Comparison of ENCODE assay signal across 8 cellular contexts in genomic region chr17:1907818-1908698, GRCh38.
A peak's percentile ranks its signal among the peaks of the same experiment; 100 is the strongest.
DNase-seq lines count a peak whose midpoint lies in the region; ATAC-seq and TF ChIP-seq lines count a peak whose summit lies in the region.

No MANE protein-coding gene starts in this region.

- H3K23ac ChIP-seq in IMR-90 (ENCODE audit: low read depth, low read length) (no peak overlapping the region), mesendoderm (ENCODE audit: low read length) (peak overlapping the region; percentile 50)

- H3K27me3 ChIP-seq in IMR-90 (ENCODE audit: control insufficient read depth, insufficient read depth, low read length) (peaks cover 64% of the 10 kb centered on the region), mesendoderm (ENCODE audit: insufficient read depth, low read length, poor library complexity) (peaks cover 3% of the 10 kb centered on the region)

- H3K4me2 ChIP-seq in IMR-90 (ENCODE audit: low read depth, low read length) = peak overlapping the region; percentile 53; the same call in 1 of the 2 replicates
- H3K4me2 ChIP-seq in mesendoderm (ENCODE audit: low read length) = peak overlapping the region; percentile 39

- H2BK20ac ChIP-seq in IMR-90 (ENCODE audit: low read depth, low read length) = no peak overlapping the region

- H3K79me2 ChIP-seq in mesendoderm (ENCODE audit: control insufficient read depth, insufficient read depth, low read length) = no peaks in the 10 kb centered on the region

- 7% methylated on average over 22 of the region's 53 CpGs; no CpG with 5 or more reads in 1 of the 2 experiments for WGBS in IMR-90 (ENCODE audit: extremely low coverage in 2 of 2, insufficient read length in 1 of 2), 2 experiments
- WGBS in mesendoderm (ENCODE audit: extremely low coverage, insufficient coverage, low lambda C conversion rate) = no CpG with 5 or more reads among the region's 53 CpGs

- dilution Hi-C loops in IMR-90 (cut with HindIII; ENCODE audit: low sequenced_read_pairs, unreplicated experiment) = no loop called here

- H2AK5ac ChIP-seq in IMR-90 (ENCODE audit: low read depth, low read length) (no peak overlapping the region), mesendoderm (ENCODE audit: low read length) (no peak overlapping the region)

- intact Hi-C loops in IMR-90 (cut with micrococcal nuclease) = loop anchor here (1.0 kb wide), 2 partner anchors 118 to 374 kb away; no protein-coding TSS in a partner anchor

- H2BK120ac ChIP-seq in IMR-90 (ENCODE audit: low read depth, low read length) (no peak overlapping the region), mesendoderm (ENCODE audit: low read depth, low read length) (no peak overlapping the region)

- H2AK9ac ChIP-seq in IMR-90 (replicated peaks; ENCODE audit: low read depth, low read length, poor library complexity) = peak overlapping the region; percentile 68

- H3K27ac ChIP-seq in IMR-90 (ENCODE audit: insufficient read depth, low read length) (no peak overlapping the region), mesendoderm (ENCODE audit: low read depth, low read length) (no peak overlapping the region)

- H4K8ac ChIP-seq in IMR-90 (ENCODE audit: low read depth in 2 of 2, low read length in 2 of 2) (no peak overlapping the region), mesendoderm (ENCODE audit: low read depth, low read length) (no peak overlapping the region)

- no peak for TF ChIP-seq CTCF in IMR-90 (conservative IDR thresholded peaks at IDR 0.05; ENCODE audit: low read depth, low read length)

- no peak overlapping the region for H3K14ac ChIP-seq in IMR-90 (replicated peaks; ENCODE audit: low read depth, low read length)

- no peaks in the 10 kb centered on the region for H3K36me3 Mint-ChIP-seq in central memory CD8-positive, alpha-beta T cell (ENCODE audit: insufficient read depth)

- no peaks in the 10 kb centered on the region for H4K20me1 ChIP-seq in IMR-90 (ENCODE audit: insufficient read depth, low read length)

- H3K4me1 ChIP-seq in IMR-90 (ENCODE audit: control insufficient read depth, insufficient read depth, low read length) (no peaks in the 10 kb centered on the region; the same call in 1 of the 2 replicates), mesendoderm (ENCODE audit: control insufficient read depth, low read depth, low read length) (no peaks in the 10 kb centered on the region)

- no peak overlapping the region for H3K18ac ChIP-seq in IMR-90 (ENCODE audit: low read depth, low read length)
- peak overlapping the region; percentile 2 for H3K18ac ChIP-seq in mesendoderm (ENCODE audit: low read length)

- no peaks in the 10 kb centered on the region for H3K9me3 Mint-ChIP-seq in central memory CD8-positive, alpha-beta T cell

- H4K5ac ChIP-seq in IMR-90 (ENCODE audit: low read depth, low read length) (no peak overlapping the region), mesendoderm (ENCODE audit: low read length) (no peak overlapping the region)

- in situ Hi-C loops in IMR-90 (cut with MboI; ENCODE audit: low sequenced_read_pairs) = loop anchor here (10.0 kb wide), 1 partner anchor 377 kb away; no protein-coding TSS in a partner anchor

- BruUV-seq in IMR-90 (replicated peaks; lab: Mats Ljungman, UMichigan) = no TSS peak

- DNase-seq in AG08395 (ENCODE audit: low spot score) (peak; percentile 40), IMR-90 (peak; percentile 21), mesendoderm (peak; percentile 49), NCI-H2227 (lab: John Stamatoyannopoulos, UW; ENCODE audit: unreplicated experiment) (no peak), NCI-H748 treated with DMSO at 0.1 percent for 48 hours (lab: John Stamatoyannopoulos, UW) (no peak)
- DNase-seq in central memory CD8-positive, alpha-beta T cell (ENCODE audit: low spot score in 2 of 2) = no peak

- CTCF ChIA-PET in IMR-90 (lab: Yijun Ruan, JAX) = interaction anchor here (1.0 to 1.1 kb wide), 7 partner anchors 117 to 337 kb away, joined by 3 to 18 read pairs (median 5); partner anchors contain the start of genes HIC1 and RTN4RL1

- peaks cover 5% of the 10 kb centered on the region for H3K4me1 Mint-ChIP-seq in central memory CD8-positive, alpha-beta T cell

- H3K27me3 Mint-ChIP-seq in central memory CD8-positive, alpha-beta T cell = peaks cover 67% of the 10 kb centered on the region

- H2BK15ac ChIP-seq in IMR-90 (ENCODE audit: low read depth, low read length) = no peak overlapping the region
- no peak overlapping the region for H2BK15ac ChIP-seq in mesendoderm (replicated peaks; ENCODE audit: low read depth)

- POLR2A ChIA-PET in IMR-90 (lab: Charles Lee; ENCODE audit: unreplicated experiment) = no interaction called here

- H3K36me3 ChIP-seq in IMR-90 (ENCODE audit: control insufficient read depth, insufficient read depth, low read length) (no peaks in the 10 kb centered on the region), mesendoderm (ENCODE audit: control insufficient read depth, insufficient read depth, low read length) (no peaks in the 10 kb centered on the region)

- H3K56ac ChIP-seq in IMR-90 (ENCODE audit: extremely low read depth, insufficient read depth, low read length) (no peak overlapping the region), mesendoderm (ENCODE audit: low read length) (peak overlapping the region; percentile 47)

- no peak for TF ChIP-seq RAD21 in IMR-90 (IDR thresholded peaks at IDR 0.05; ENCODE audit: low read length)

- H2BK5ac ChIP-seq in IMR-90 (ENCODE audit: low read depth, low read length, poor library complexity, severe bottlenecking) (no peak overlapping the region), mesendoderm (ENCODE audit: low read length) (no peak overlapping the region)

- H3K4me3 ChIP-seq in IMR-90 (ENCODE audit: insufficient read depth, low read depth, low read length) (no peak overlapping the region), mesendoderm (ENCODE audit: low read length) (no peak overlapping the region)

- H3K9me1 ChIP-seq in IMR-90 (ENCODE audit: insufficient read depth, low read length) = no peaks in the 10 kb centered on the region

- H3K9ac ChIP-seq in IMR-90 (ENCODE audit: low read depth, low read length) (no peak overlapping the region), mesendoderm (ENCODE audit: low read length) (peak overlapping the region; percentile 49)

- H3K27ac Mint-ChIP-seq in central memory CD8-positive, alpha-beta T cell (ENCODE audit: low read depth) = no peak overlapping the region

- no peak overlapping the region for H3K4ac ChIP-seq in IMR-90 (ENCODE audit: low read depth, low read length)
- no peak overlapping the region for H3K4ac ChIP-seq in mesendoderm (ENCODE audit: low read depth, low read length)

- H2AFZ ChIP-seq in IMR-90 (replicated peaks; ENCODE audit: low read length, poor library complexity) = peak overlapping the region; percentile 73

- H3K79me1 ChIP-seq in IMR-90 (ENCODE audit: low read depth in 1 of 2, low read length in 2 of 2) (no peaks in the 10 kb centered on the region), mesendoderm (ENCODE audit: low read length) (no peaks in the 10 kb centered on the region)

- peak overlapping the region; percentile 38 for H3K4me3 Mint-ChIP-seq in central memory CD8-positive, alpha-beta T cell

- TF ChIP-seq POLR2A in IMR-90 (IDR thresholded peaks at IDR 0.05; ENCODE audit: low read depth, low read length) = no peak

- peak; percentile 63 for ATAC-seq in IMR-90 (ENCODE audit: low read depth)
- ATAC-seq in central memory CD8-positive, alpha-beta T cell (replicated peaks; ENCODE audit: extremely low read depth, poor library complexity, severe bottlenecking) = no peak
- no peak for ATAC-seq in HG02852 (IDR thresholded peaks at IDR 0.05; ENCODE audit: unreplicated experiment)
- ATAC-seq in GM18907 (IDR thresholded peaks at IDR 0.05; ENCODE audit: unreplicated experiment) = no peak

- H3K9me3 ChIP-seq in IMR-90 (ENCODE audit: control insufficient read depth, insufficient read depth, low read length) = no peaks in the 10 kb centered on the region

- H4K91ac ChIP-seq in IMR-90 (ENCODE audit: insufficient read depth, low read depth, low read length) = no peak overlapping the region

TF ChIP-seq in IMR-90, 13 proteins besides CTCF, POLR2A, EP300 and RAD21:
- no peak for TF ChIP-seq RCOR1 (IDR thresholded peaks at IDR 0.05; ENCODE audit: insufficient replicate concordance, low read length)
TF ChIP-seq in IMR-90: peak in this region for 0.

Comparison
In these comparisons a context has a peak if more than half of its experiments do, and no peak if none do; other contexts are left out.
1. DNase-seq: peak in AG08395 (single experiment), IMR-90 (single experiment) and mesendoderm (single experiment); none in central memory CD8-positive, alpha-beta T cell (0 of 2), NCI-H2227 (single experiment) and NCI-H748 treated with DMSO at 0.1 percent for 48 hours (single experiment).